Comparison of ENCODE assay signal across 7 cellular contexts in the genomic region with DNA sequence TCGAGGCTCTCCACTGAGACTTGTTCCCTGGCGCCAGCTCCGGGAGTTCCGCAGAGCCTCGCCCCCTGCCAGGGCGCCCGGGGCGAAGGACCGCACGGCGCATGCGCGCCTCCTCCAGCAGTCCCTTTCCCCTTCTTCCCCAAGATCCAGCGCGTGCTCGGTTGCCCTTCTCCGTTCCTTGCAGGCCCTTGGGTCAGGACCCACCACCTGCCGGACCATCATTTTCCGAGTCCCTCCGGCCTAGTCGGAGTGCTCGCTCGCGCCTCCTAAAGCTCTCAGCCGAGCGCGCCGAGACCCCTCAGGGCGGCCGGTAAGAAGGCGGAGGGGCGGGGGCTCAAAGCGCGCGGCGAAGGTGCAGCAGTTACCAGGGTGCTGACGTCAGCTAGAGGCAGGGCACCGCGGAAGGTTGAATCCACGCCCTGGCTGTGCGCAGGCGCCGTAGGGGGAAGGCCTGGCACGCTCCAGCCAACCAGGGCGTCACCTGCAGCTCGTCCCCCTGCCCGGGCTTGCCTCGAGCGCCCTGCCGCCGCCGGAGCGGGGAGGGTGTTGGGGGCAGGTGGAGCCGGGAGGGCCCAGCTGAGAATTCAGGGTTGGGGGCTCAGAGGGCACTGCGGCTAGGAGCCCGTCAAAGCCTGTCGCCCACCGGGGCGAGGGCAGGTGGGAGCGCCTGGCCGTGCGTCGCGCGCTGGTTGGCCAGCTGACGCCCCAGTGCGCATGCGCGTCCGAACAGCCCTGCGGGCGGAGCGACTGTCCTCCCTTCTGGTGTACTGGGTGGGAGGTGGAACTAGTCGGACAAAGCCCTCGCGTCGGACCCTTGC. TPM values are rescaled to one million over a fixed set of nuclear protein-coding genes. Genes with fewer than 3 reads are reported as not detected.
A peak's percentile ranks its signal among the peaks of the same experiment; 100 is the strongest.
DNase-seq lines count a peak whose midpoint lies in the region; ATAC-seq, FAIRE-seq and TF ChIP-seq lines count a peak whose summit lies in the region.

Gene TCAIM (plus strand): TSS at position 757 of the 818 bp plus-strand sequence. CDS start 16,017 bp downstream, outside the sequence.

- peak within 1 kb of the TSS; percentile 86 for H3K27ac ChIP-seq in astrocyte (ENCODE audit: low read depth, low read length)

- peaks cover 20% of the 10 kb centered on the region for H3K4me1 Mint-ChIP-seq in T-helper 2 cell treated with Interferon-gamma antibody and Interleukin-4, amounts not matched to agents 5 μg/mL and 100 μg/mL, for 36 hours (ENCODE audit: low read depth)
- peaks cover 19% of the 10 kb centered on the region for H3K4me1 Mint-ChIP-seq in astrocyte (ENCODE audit: low read depth, unreplicated experiment)

- H3K4me2 ChIP-seq in astrocyte (ENCODE audit: low read length) = peak within 1 kb of the TSS; percentile 85

- no peaks in the 10 kb centered on the region for H3K9me3 Mint-ChIP-seq in T-helper 2 cell treated with Interferon-gamma antibody and Interleukin-4, amounts not matched to agents 5 μg/mL and 100 μg/mL, for 36 hours
- no peaks in the 10 kb centered on the region for H3K9me3 Mint-ChIP-seq in astrocyte (ENCODE audit: unreplicated experiment)

- H3K79me2 ChIP-seq in astrocyte (ENCODE audit: insufficient read depth, low read length) = peaks cover 19% of the 10 kb centered on the region

- no peak for TF ChIP-seq CTCF in astrocyte (IDR thresholded peaks at IDR 0.05; ENCODE audit: insufficient read depth, low read depth, low read length)

- H3K4me3 Mint-ChIP-seq in T-helper 2 cell treated with Interferon-gamma antibody and Interleukin-4, amounts not matched to agents 5 μg/mL and 100 μg/mL, for 36 hours = peak within 1 kb of the TSS; percentile 98
- H3K4me3 Mint-ChIP-seq in astrocyte (ENCODE audit: unreplicated experiment) = peak within 1 kb of the TSS; percentile 98

- H3K9ac ChIP-seq in astrocyte (ENCODE audit: low read length) = peak within 1 kb of the TSS; percentile 89

- ATAC-seq in GM18502 (IDR thresholded peaks at IDR 0.05; ENCODE audit: poor library complexity, unreplicated experiment) = peak; percentile 94
- peak; percentile 88 for ATAC-seq in HG02970 (IDR thresholded peaks at IDR 0.05; ENCODE audit: low FRiP score, unreplicated experiment)

- no peaks in the 10 kb centered on the region for H3K9me3 ChIP-seq in astrocyte (ENCODE audit: insufficient read depth, low read depth, low read length)

- DNase-seq in NCI-H1930 (lab: John Stamatoyannopoulos, UW) (peak; percentile 85 to 91), astrocyte (ENCODE audit: low read depth) (peak; percentile 90), hepatic stellate cell (ENCODE audit: low spot score) (peak; percentile 97), renal cortical epithelial cell (ENCODE audit: low read depth) (peak; percentile 92)
- peak; percentile 99 for DNase-seq in T-helper 2 cell treated with Interferon-gamma antibody and Interleukin-4, amounts not matched to agents 5 μg/mL and 100 μg/mL, for 36 hours (ENCODE audit: low spot score)

- H3K4me3 ChIP-seq in astrocyte (ENCODE audit: insufficient read depth, low read depth, low read length) = peak within 1 kb of the TSS; percentile 92

- no peak for FAIRE-seq in astrocyte (lab: Jason Lieb, UNC)

- H3K27me3 Mint-ChIP-seq in T-helper 2 cell treated with Interferon-gamma antibody and Interleukin-4, amounts not matched to agents 5 μg/mL and 100 μg/mL, for 36 hours (ENCODE audit: low read depth) = peaks cover 13% of the 10 kb centered on the region
- no peaks in the 10 kb centered on the region for H3K27me3 Mint-ChIP-seq in astrocyte (ENCODE audit: low read depth, unreplicated experiment)

- H3K27me3 ChIP-seq in astrocyte (ENCODE audit: insufficient read depth, low read length) = peaks cover 2% of the 10 kb centered on the region

- peaks cover 15% of the 10 kb centered on the region for H3K4me1 ChIP-seq in astrocyte (ENCODE audit: insufficient read depth, low read length)

- H3K27ac Mint-ChIP-seq in T-helper 2 cell treated with Interferon-gamma antibody and Interleukin-4, amounts not matched to agents 5 μg/mL and 100 μg/mL, for 36 hours = peak within 1 kb of the TSS; percentile 98
- H3K27ac Mint-ChIP-seq in astrocyte (ENCODE audit: unreplicated experiment) = peak within 1 kb of the TSS; percentile 88

- H4K20me1 ChIP-seq in astrocyte (ENCODE audit: insufficient read depth, low read length) = no peaks in the 10 kb centered on the region

- peaks cover 2% of the 10 kb centered on the region for H3K36me3 ChIP-seq in astrocyte (ENCODE audit: insufficient read depth, low read length)

- H3K36me3 Mint-ChIP-seq in T-helper 2 cell treated with Interferon-gamma antibody and Interleukin-4, amounts not matched to agents 5 μg/mL and 100 μg/mL, for 36 hours (ENCODE audit: low read depth) = peaks cover 11% of the 10 kb centered on the region
- H3K36me3 Mint-ChIP-seq in astrocyte (ENCODE audit: low read depth, unreplicated experiment) = no peaks in the 10 kb centered on the region

- peak within 1 kb of the TSS; percentile 96 for H2AFZ ChIP-seq in astrocyte (ENCODE audit: low read depth, low read length)

RNA-seq across cellular contexts. Expression of gene TCAIM, which starts in this region (rescaled TPM):
- 22.8 and 25.5 TPM in 2 replicates for total RNA-seq in astrocyte
- 37.3 and 61.1 TPM in 2 replicates for total RNA-seq in renal cortical epithelial cell

Comparison
In these comparisons a context has a peak if more than half of its experiments do, and no peak if none do; other contexts are left out.
1. Peak in every context shown above with its lines: DNase-seq, ATAC-seq, H3K4me3 ChIP-seq and H3K27ac ChIP-seq.